ENCODE assay signal across 11 cellular contexts in the genomic region with DNA sequence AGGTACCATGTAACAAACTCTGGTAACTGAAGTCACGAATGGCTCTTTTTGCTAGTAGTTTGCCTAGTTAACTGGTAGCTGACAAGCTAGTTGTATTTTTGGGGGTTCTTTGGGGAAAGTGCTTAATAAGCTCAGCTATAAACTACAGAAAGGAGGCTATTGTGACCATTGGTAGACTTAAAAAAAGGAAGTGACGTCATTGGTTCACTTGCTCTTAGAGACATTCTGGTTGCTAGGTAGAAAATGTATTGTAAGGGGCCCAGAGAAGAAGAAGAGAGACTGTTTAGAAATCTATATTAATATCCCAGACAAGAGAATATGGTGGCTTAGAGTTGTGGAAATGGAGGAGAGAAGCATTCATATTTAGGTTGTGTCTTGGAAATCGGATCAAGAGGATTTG.
A peak's percentile ranks its signal among the peaks of the same experiment; 100 is the strongest.
DNase-seq lines count a peak whose midpoint lies in the region; ATAC-seq and TF ChIP-seq lines count a peak whose summit lies in the region.
"Had no signal": no experiment of that assay in that cellular context is flagged by ENCODE, and none has a peak within 500 bp of the region (broad histone marks: within the 10 kb centered on the region; RNA-seq: fewer than 3 reads in every experiment).

No MANE protein-coding gene starts in this region.

- H3K4me1 Mint-ChIP-seq in progenitor cell of endocrine pancreas (ENCODE audit: low read depth), result peaks cover 11% of the 10 kb centered on the region

- DNase-seq in NAMALWA (ENCODE audit: low spot score) (peak; percentile 70), activated gamma-delta T cell (lab: John Stamatoyannopoulos, UW) (no peak), left colon (no peak), NCI-H446 treated with DMSO at 0.1 percent for 48 hours (lab: John Stamatoyannopoulos, UW) (no peak), progenitor cell of endocrine pancreas (ENCODE audit: low spot score, unreplicated experiment) (no peak)
- DNase-seq: activated CD4-positive, CD25-positive, alpha-beta regulatory T cell; brain microvascular endothelial cell; C1 segment of cervical spinal cord had no signal

- intact Hi-C loops in left colon (cut with DNase I, micrococcal nuclease), result no loop called here

- H3K4me3 Mint-ChIP-seq in progenitor cell of endocrine pancreas (ENCODE audit: low read depth), result no peak overlapping the region

- no peak overlapping the region for H3K27ac Mint-ChIP-seq in progenitor cell of endocrine pancreas

- no peaks in the 10 kb centered on the region for H3K36me3 Mint-ChIP-seq in progenitor cell of endocrine pancreas (ENCODE audit: insufficient read depth)

- TF ChIP-seq CTCF in progenitor cell of endocrine pancreas (IDR thresholded peaks at IDR 0.05; ENCODE audit: unreplicated experiment), result no peak

- H3K9me3 Mint-ChIP-seq in progenitor cell of endocrine pancreas (ENCODE audit: low read depth), result no peaks in the 10 kb centered on the region

- H3K27me3 Mint-ChIP-seq in progenitor cell of endocrine pancreas, result peaks cover 59% of the 10 kb centered on the region

- peak; percentile 93 for ATAC-seq in GM18502 (IDR thresholded peaks at IDR 0.05; ENCODE audit: poor library complexity, unreplicated experiment)
- peak; percentile 89 for ATAC-seq in GM19395 (IDR thresholded peaks at IDR 0.05; ENCODE audit: unreplicated experiment)
- peak; percentile 66 for ATAC-seq in HG02970 (IDR thresholded peaks at IDR 0.05; ENCODE audit: low FRiP score, unreplicated experiment)
- ATAC-seq in left colon, result no peak
